Comparison of ENCODE assay signal across 15 cellular contexts in the genomic region with DNA sequence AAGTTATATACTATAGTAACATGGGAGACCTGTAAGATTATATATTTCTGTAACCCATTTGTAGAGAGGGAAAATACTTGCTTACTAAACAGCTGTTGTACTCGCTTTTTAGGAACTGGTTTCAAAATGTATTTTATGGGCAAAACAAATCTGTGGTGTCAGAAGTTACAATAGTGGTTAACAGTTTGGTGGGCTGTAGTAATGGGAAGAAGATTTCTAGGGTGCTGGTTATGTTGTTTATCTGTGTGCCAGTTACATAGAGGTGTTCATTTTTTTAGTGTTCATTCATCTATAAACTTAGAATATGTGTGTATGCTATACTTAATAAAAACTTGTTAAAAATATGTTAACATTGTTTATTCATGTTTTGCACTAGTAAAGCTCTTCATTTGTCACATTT. TPM values are rescaled to one million over a fixed set of nuclear protein-coding genes. Genes with fewer than 3 reads are reported as not detected.
DNase-seq lines count a peak whose midpoint lies in the region; ATAC-seq and TF ChIP-seq lines count a peak whose summit lies in the region.
"Had no signal": no experiment of that assay in that cellular context is flagged by ENCODE, and none has a peak within 500 bp of the region (broad histone marks: within the 10 kb centered on the region; RNA-seq: fewer than 3 reads in every experiment).

No MANE protein-coding gene starts in this region.

- no peak for DNase-seq in activated T-cell treated with anti-CD3 and anti-CD28 coated beads, Interleukin-2, amount 50 U/mL, for 24 hours
- DNase-seq in activated T-cell treated with anti-CD3 and anti-CD28 coated beads, Interleukin-2, amount 50 U/mL, for 1 hour, result no peak
- no peak for DNase-seq in CD4-positive, alpha-beta memory T cell
- DNase-seq in central memory CD8-positive, alpha-beta T cell (ENCODE audit: low spot score in 2 of 2), result no peak
- no peak for DNase-seq in nephron progenitor cell
- no peak for DNase-seq in activated gamma-delta T cell (lab: John Stamatoyannopoulos, UW)
- DNase-seq in NCI-H2107 treated with DMSO at 0.1 percent for 48 hours (lab: John Stamatoyannopoulos, UW; ENCODE audit: unreplicated experiment), result no peak
- DNase-seq: 8988T; CD8-positive, alpha-beta memory T cell; COR-L47; HCEC 1CT had no signal

- H3K36me3 ChIP-seq in CD4-positive, alpha-beta memory T cell (ENCODE audit: insufficient read depth, low read length), result peaks cover 10% of the 10 kb centered on the region

- no peak overlapping the region for H3K4me3 Mint-ChIP-seq in activated T-cell treated with anti-CD3 and anti-CD28 coated beads, Interleukin-2, amount 50 U/mL, for 24 hours
- peak overlapping the region in 1 of 8 donors; percentile 11 for H3K4me3 Mint-ChIP-seq in CD4-positive, alpha-beta memory T cell
- no peak overlapping the region for H3K4me3 Mint-ChIP-seq in central memory CD8-positive, alpha-beta T cell
- no peak overlapping the region for H3K4me3 Mint-ChIP-seq in nephron progenitor cell
- H3K4me3 Mint-ChIP-seq: CD14-positive monocyte; CD8-positive, alpha-beta memory T cell; GM23338 had no signal

- no peak overlapping the region for H3K27ac ChIP-seq in CD4-positive, alpha-beta memory T cell (ENCODE audit: low read depth, low read length)
- H3K27ac ChIP-seq: BLaER1 had no signal

- no peaks in the 10 kb centered on the region for H3K4me1 ChIP-seq in CD4-positive, alpha-beta memory T cell (ENCODE audit: insufficient read depth, low read length)
- H3K4me1 ChIP-seq: BLaER1 had no signal

- H3K36me3 Mint-ChIP-seq in activated T-cell treated with anti-CD3 and anti-CD28 coated beads, Interleukin-2, amount 50 U/mL, for 24 hours (ENCODE audit: low read depth), result peaks cover 65% of the 10 kb centered on the region
- H3K36me3 Mint-ChIP-seq in CD4-positive, alpha-beta memory T cell, result peaks cover 46 to 53% of the 10 kb centered on the region in 2 donors
- H3K36me3 Mint-ChIP-seq in central memory CD8-positive, alpha-beta T cell (ENCODE audit: insufficient read depth), result peaks cover 21% of the 10 kb centered on the region
- H3K36me3 Mint-ChIP-seq in nephron progenitor cell (ENCODE audit: low read depth), result peaks cover 55% of the 10 kb centered on the region

- H3K9me3 Mint-ChIP-seq in activated T-cell treated with anti-CD3 and anti-CD28 coated beads, Interleukin-2, amount 50 U/mL, for 24 hours, result peaks cover under 1% of the 10 kb centered on the region
- H3K9me3 Mint-ChIP-seq in CD4-positive, alpha-beta memory T cell, result peaks cover 0 to under 1% (median 0%) of the 10 kb centered on the region in 8 donors
- H3K9me3 Mint-ChIP-seq in central memory CD8-positive, alpha-beta T cell, result no peaks in the 10 kb centered on the region
- peaks cover under 1% of the 10 kb centered on the region for H3K9me3 Mint-ChIP-seq in nephron progenitor cell
- H3K9me3 Mint-ChIP-seq: CD14-positive monocyte; CD8-positive, alpha-beta memory T cell; GM23338 had no signal

- no peak overlapping the region for H3K4me3 ChIP-seq in CD4-positive, alpha-beta memory T cell (ENCODE audit: low read length in 2 of 2)
- H3K4me3 ChIP-seq: BLaER1, GM23338 had no signal

- peaks cover 60% of the 10 kb centered on the region for H3K4me1 Mint-ChIP-seq in activated T-cell treated with anti-CD3 and anti-CD28 coated beads, Interleukin-2, amount 50 U/mL, for 24 hours (ENCODE audit: low read depth)
- peaks cover 28 to 50% (median 40%) of the 10 kb centered on the region in 4 donors for H3K4me1 Mint-ChIP-seq in CD4-positive, alpha-beta memory T cell
- H3K4me1 Mint-ChIP-seq in central memory CD8-positive, alpha-beta T cell, result peaks cover 45% of the 10 kb centered on the region
- peaks cover 7% of the 10 kb centered on the region for H3K4me1 Mint-ChIP-seq in nephron progenitor cell
- H3K4me1 Mint-ChIP-seq: GM23338 had no signal

- ATAC-seq in central memory CD8-positive, alpha-beta T cell (replicated peaks; ENCODE audit: extremely low read depth, poor library complexity, severe bottlenecking), result no peak
- ATAC-seq in GM21619 (IDR thresholded peaks at IDR 0.05; ENCODE audit: unreplicated experiment), result no peak
- ATAC-seq: GM23338 had no signal

- no peak for TF ChIP-seq CTCF in nephron progenitor cell (IDR thresholded peaks at IDR 0.05)

- intact Hi-C loops in CD4-positive, alpha-beta memory T cell (cut with micrococcal nuclease), result no loop called here

- CTCF ChIA-PET in CD4-positive, alpha-beta memory T cell (lab: Charles Lee; ENCODE audit: partially characterized antibody), result interaction anchor here (0.5 to 1.5 kb wide), 3 partner anchors 10 to 12 kb away, joined by 3 to 4 read pairs (median 3); no protein-coding TSS in a partner anchor

- POLR2A ChIA-PET in CD4-positive, alpha-beta memory T cell (lab: Charles Lee; ENCODE audit: partially characterized antibody), result interaction anchor here (1.1 kb wide), 1 partner anchor 9 kb away, joined by 3 read pairs; no protein-coding TSS in a partner anchor

- no peaks in the 10 kb centered on the region for H3K9me3 ChIP-seq in CD4-positive, alpha-beta memory T cell (ENCODE audit: control insufficient read depth in 1 of 2, low read length in 2 of 2)

- no peaks in the 10 kb centered on the region for H3K27me3 Mint-ChIP-seq in activated T-cell treated with anti-CD3 and anti-CD28 coated beads, Interleukin-2, amount 50 U/mL, for 24 hours
- H3K27me3 Mint-ChIP-seq in CD4-positive, alpha-beta memory T cell, result no peaks in the 10 kb centered on the region
- H3K27me3 Mint-ChIP-seq in central memory CD8-positive, alpha-beta T cell, result no peaks in the 10 kb centered on the region
- no peaks in the 10 kb centered on the region for H3K27me3 Mint-ChIP-seq in nephron progenitor cell (ENCODE audit: low read depth, poor library complexity)
- H3K27me3 Mint-ChIP-seq: CD8-positive, alpha-beta memory T cell had no signal

- no peaks in the 10 kb centered on the region for H3K27me3 ChIP-seq in CD4-positive, alpha-beta memory T cell (ENCODE audit: insufficient read depth, low read length)
- H3K27me3 ChIP-seq: BLaER1 had no signal

- H3K27ac Mint-ChIP-seq in activated T-cell treated with anti-CD3 and anti-CD28 coated beads, Interleukin-2, amount 50 U/mL, for 24 hours, result peak overlapping the region; percentile 3
- peak overlapping the region in 4 of 7 donors; percentile 19 to 76 (median 26) for H3K27ac Mint-ChIP-seq in CD4-positive, alpha-beta memory T cell
- peak overlapping the region; percentile 6 for H3K27ac Mint-ChIP-seq in central memory CD8-positive, alpha-beta T cell (ENCODE audit: low read depth)
- peak overlapping the region; percentile 23 for H3K27ac Mint-ChIP-seq in nephron progenitor cell

RNA-seq across cellular contexts. Expression of gene RNF111, which starts 42.1 kb away (rescaled TPM):
- total RNA-seq in CD4-positive, alpha-beta memory T cell, result 10 to 100 TPM; 54.9 to 60.9 TPM
- 10 to 100 TPM; 11.1 to 22.2 TPM for polyA plus RNA-seq in CD4-positive, alpha-beta memory T cell
